In genomic region chr1:31910933-31911332, GRCh38 we compare ENCODE assay signal across 1 cellular context.
TF ChIP-seq lines count a peak whose summit lies in the region.

No MANE protein-coding gene starts in this region.

TF ChIP-seq in HepG2, 621 proteins besides CTCF, POLR2A, EP300 and RAD21 (continued from another document and continues in another):
- TF ChIP-seq NFKB2 (CRISPR knock-in tag; IDR thresholded peaks at IDR 0.05; ENCODE audit: borderline replicate concordance) (no peak), SIX1 (CRISPR knock-in tag; IDR thresholded peaks at IDR 0.05; ENCODE audit: borderline replicate concordance) (peak; percentile 11; the same call in 1 of the 2 replicates), ZNF776 (CRISPR knock-in tag; IDR thresholded peaks at IDR 0.05) (no peak), ZNF317 (CRISPR knock-in tag; IDR thresholded peaks at IDR 0.05) (no peak), ZNF235 (CRISPR knock-in tag; IDR thresholded peaks at IDR 0.05; ENCODE audit: borderline replicate concordance) (no peak), FOSL1 (CRISPR knock-in tag; IDR thresholded peaks at IDR 0.05; ENCODE audit: borderline replicate concordance) (no peak), ZNF160 (CRISPR knock-in tag; IDR thresholded peaks at IDR 0.05) (no peak), FOXP4 (CRISPR knock-in tag; IDR thresholded peaks at IDR 0.05) (peak; percentile 88), HNRNPUL1 (IDR thresholded peaks at IDR 0.05; ENCODE audit: low read depth, low read length) (no peak), RFXAP (CRISPR knock-in tag; IDR thresholded peaks at IDR 0.05; ENCODE audit: borderline replicate concordance) (no peak), TRAFD1 (CRISPR knock-in tag; IDR thresholded peaks at IDR 0.05; ENCODE audit: borderline replicate concordance) (no peak), ZFP41 (CRISPR knock-in tag; IDR thresholded peaks at IDR 0.05; ENCODE audit: borderline replicate concordance) (no peak), ZNF703 (CRISPR knock-in tag; IDR thresholded peaks at IDR 0.05; ENCODE audit: borderline replicate concordance) (no peak), REPIN1 (CRISPR knock-in tag; IDR thresholded peaks at IDR 0.05; ENCODE audit: borderline replicate concordance, low read depth) (no peak), ZNF44 (CRISPR knock-in tag; IDR thresholded peaks at IDR 0.05) (no peak), FLYWCH1 (CRISPR knock-in tag; IDR thresholded peaks at IDR 0.05) (no peak), HOXA5 (CRISPR knock-in tag; IDR thresholded peaks at IDR 0.05) (no peak), GATA4 (IDR thresholded peaks at IDR 0.05; ENCODE audit: borderline replicate concordance, low read depth) (no peak), ZNF337 (CRISPR knock-in tag; IDR thresholded peaks at IDR 0.05; ENCODE audit: borderline replicate concordance, low read depth) (no peak), ARNT2 (CRISPR knock-in tag; IDR thresholded peaks at IDR 0.05; ENCODE audit: low read depth) (no peak), SNAPC2 (CRISPR knock-in tag; IDR thresholded peaks at IDR 0.05) (no peak), THAP11 (CRISPR knock-in tag; IDR thresholded peaks at IDR 0.05) (peak; percentile 66), YEATS2 (CRISPR knock-in tag; IDR thresholded peaks at IDR 0.05; ENCODE audit: borderline replicate concordance) (no peak), FOXK1 (CRISPR knock-in tag; IDR thresholded peaks at IDR 0.05; ENCODE audit: borderline replicate concordance, low read depth) (peak; percentile 61; the same call in 1 of the 2 replicates), CBX2 (IDR thresholded peaks at IDR 0.05; ENCODE audit: low read depth, low read length) (no peak), CBX2 (CRISPR knock-in tag; IDR thresholded peaks at IDR 0.05; ENCODE audit: low read depth) (no peak), ZNF597 (CRISPR knock-in tag; IDR thresholded peaks at IDR 0.05) (no peak), REST (IDR thresholded peaks at IDR 0.05; ENCODE audit: borderline replicate concordance in 1 of 2, low read depth in 1 of 2, low read length in 2 of 2) (no peak), BCLAF1 (IDR thresholded peaks at IDR 0.05) (no peak), RORA (CRISPR knock-in tag; IDR thresholded peaks at IDR 0.05) (no peak), TEAD2 (CRISPR knock-in tag; IDR thresholded peaks at IDR 0.05) (no peak), JUN (CRISPR knock-in tag; IDR thresholded peaks at IDR 0.05) (no peak), ZNF567 (CRISPR knock-in tag; IDR thresholded peaks at IDR 0.05; ENCODE audit: borderline replicate concordance) (no peak), ZNF354B (CRISPR knock-in tag; IDR thresholded peaks at IDR 0.05) (no peak), ZSCAN30 (CRISPR knock-in tag; IDR thresholded peaks at IDR 0.05) (no peak)
- TF ChIP-seq, protein P1, sequence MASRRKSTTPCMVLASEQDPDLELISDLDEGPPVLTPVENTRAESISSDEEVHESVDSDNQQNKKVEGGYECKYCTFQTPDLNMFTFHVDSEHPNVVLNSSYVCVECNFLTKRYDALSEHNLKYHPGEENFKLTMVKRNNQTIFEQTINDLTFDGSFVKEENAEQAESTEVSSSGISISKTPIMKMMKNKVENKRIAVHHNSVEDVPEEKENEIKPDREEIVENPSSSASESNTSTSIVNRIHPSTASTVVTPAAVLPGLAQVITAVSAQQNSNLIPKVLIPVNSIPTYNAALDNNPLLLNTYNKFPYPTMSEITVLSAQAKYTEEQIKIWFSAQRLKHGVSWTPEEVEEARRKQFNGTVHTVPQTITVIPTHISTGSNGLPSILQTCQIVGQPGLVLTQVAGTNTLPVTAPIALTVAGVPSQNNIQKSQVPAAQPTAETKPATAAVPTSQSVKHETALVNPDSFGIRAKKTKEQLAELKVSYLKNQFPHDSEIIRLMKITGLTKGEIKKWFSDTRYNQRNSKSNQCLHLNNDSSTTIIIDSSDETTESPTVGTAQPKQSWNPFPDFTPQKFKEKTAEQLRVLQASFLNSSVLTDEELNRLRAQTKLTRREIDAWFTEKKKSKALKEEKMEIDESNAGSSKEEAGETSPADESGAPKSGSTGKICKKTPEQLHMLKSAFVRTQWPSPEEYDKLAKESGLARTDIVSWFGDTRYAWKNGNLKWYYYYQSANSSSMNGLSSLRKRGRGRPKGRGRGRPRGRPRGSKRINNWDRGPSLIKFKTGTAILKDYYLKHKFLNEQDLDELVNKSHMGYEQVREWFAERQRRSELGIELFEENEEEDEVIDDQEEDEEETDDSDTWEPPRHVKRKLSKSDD (CRISPR knock-in tag; IDR thresholded peaks at IDR 0.05; ENCODE audit: low read depth): no peak
- TF ChIP-seq, protein P2, sequence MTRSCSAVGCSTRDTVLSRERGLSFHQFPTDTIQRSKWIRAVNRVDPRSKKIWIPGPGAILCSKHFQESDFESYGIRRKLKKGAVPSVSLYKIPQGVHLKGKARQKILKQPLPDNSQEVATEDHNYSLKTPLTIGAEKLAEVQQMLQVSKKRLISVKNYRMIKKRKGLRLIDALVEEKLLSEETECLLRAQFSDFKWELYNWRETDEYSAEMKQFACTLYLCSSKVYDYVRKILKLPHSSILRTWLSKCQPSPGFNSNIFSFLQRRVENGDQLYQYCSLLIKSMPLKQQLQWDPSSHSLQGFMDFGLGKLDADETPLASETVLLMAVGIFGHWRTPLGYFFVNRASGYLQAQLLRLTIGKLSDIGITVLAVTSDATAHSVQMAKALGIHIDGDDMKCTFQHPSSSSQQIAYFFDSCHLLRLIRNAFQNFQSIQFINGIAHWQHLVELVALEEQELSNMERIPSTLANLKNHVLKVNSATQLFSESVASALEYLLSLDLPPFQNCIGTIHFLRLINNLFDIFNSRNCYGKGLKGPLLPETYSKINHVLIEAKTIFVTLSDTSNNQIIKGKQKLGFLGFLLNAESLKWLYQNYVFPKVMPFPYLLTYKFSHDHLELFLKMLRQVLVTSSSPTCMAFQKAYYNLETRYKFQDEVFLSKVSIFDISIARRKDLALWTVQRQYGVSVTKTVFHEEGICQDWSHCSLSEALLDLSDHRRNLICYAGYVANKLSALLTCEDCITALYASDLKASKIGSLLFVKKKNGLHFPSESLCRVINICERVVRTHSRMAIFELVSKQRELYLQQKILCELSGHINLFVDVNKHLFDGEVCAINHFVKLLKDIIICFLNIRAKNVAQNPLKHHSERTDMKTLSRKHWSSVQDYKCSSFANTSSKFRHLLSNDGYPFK (CRISPR knock-in tag; IDR thresholded peaks at IDR 0.05; ENCODE audit: borderline replicate concordance): no peak
- TF ChIP-seq, protein P3, sequence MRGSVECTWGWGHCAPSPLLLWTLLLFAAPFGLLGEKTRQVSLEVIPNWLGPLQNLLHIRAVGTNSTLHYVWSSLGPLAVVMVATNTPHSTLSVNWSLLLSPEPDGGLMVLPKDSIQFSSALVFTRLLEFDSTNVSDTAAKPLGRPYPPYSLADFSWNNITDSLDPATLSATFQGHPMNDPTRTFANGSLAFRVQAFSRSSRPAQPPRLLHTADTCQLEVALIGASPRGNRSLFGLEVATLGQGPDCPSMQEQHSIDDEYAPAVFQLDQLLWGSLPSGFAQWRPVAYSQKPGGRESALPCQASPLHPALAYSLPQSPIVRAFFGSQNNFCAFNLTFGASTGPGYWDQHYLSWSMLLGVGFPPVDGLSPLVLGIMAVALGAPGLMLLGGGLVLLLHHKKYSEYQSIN (CRISPR knock-in tag; IDR thresholded peaks at IDR 0.05; ENCODE audit: borderline replicate concordance): no peak
- TF ChIP-seq, protein P4, sequence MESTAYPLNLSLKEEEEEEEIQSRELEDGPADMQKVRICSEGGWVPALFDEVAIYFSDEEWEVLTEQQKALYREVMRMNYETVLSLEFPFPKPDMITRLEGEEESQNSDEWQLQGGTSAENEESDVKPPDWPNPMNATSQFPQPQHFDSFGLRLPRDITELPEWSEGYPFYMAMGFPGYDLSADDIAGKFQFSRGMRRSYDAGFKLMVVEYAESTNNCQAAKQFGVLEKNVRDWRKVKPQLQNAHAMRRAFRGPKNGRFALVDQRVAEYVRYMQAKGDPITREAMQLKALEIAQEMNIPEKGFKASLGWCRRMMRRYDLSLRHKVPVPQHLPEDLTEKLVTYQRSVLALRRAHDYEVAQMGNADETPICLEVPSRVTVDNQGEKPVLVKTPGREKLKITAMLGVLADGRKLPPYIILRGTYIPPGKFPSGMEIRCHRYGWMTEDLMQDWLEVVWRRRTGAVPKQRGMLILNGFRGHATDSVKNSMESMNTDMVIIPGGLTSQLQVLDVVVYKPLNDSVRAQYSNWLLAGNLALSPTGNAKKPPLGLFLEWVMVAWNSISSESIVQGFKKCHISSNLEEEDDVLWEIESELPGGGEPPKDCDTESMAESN (CRISPR knock-in tag; conservative IDR thresholded peaks at IDR 0.05): 0 out of 2 replicates have a peak, but pooled peaks have one; percentile 45
